ENCODE assay signal across 8 cellular contexts in genomic region chr7:35729061-35729783, GRCh38. TPM values are rescaled to one million over a fixed set of nuclear protein-coding genes. Genes with fewer than 3 reads are reported as not detected.
DNase-seq lines count a peak whose midpoint lies in the region; ATAC-seq, FAIRE-seq and TF ChIP-seq lines count a peak whose summit lies in the region.

No MANE protein-coding gene starts in this region.

- FAIRE-seq in HepG2 (lab: Jason Lieb, UNC), result no peak

- WGBS in right lobe of liver (ENCODE audit: insufficient coverage, low coverage, low lambda C conversion rate, missing lambda C conversion rate), result 40% methylated on average over 2 of the region's 3 CpGs
- 70% methylated on average over 3 of the region's 3 CpGs for WGBS in HepG2 (ENCODE audit: low lambda C conversion rate)

- no peak overlapping the region for H2AFZ ChIP-seq in HepG2 (ENCODE audit: low read length)

- TF ChIP-seq EP300 in HepG2 (IDR thresholded peaks at IDR 0.05; ENCODE audit: low read depth in 2 of 2, low read length in 2 of 2), result no peak
- TF ChIP-seq EP300 in HepG2 (CRISPR knock-in tag; IDR thresholded peaks at IDR 0.05; ENCODE audit: borderline replicate concordance), result no peak

- DNase-seq in right lobe of liver (no peak), HepG2 (ENCODE audit: low spot score) (no peak), T-helper 9 cell (peak; percentile 15), NCI-H82 treated with DMSO at 0.1 percent for 48 hours (lab: John Stamatoyannopoulos, UW; ENCODE audit: unreplicated experiment) (no peak), dermis blood vessel endothelial cell (no peak), OCI-M2 (lab: John Stamatoyannopoulos, UW; ENCODE audit: unreplicated experiment) (no peak)

- no peaks in the 10 kb centered on the region for H3K79me2 ChIP-seq in HepG2 (ENCODE audit: insufficient read depth, low read length)

- H3K4me2 ChIP-seq in HepG2 (ENCODE audit: low read depth, low read length), result no peak overlapping the region

- TF ChIP-seq CTCF in right lobe of liver (IDR thresholded peaks at IDR 0.05) (no peak), HepG2 (CRISPR knock-in tag; IDR thresholded peaks at IDR 0.05) (no peak)

- H3K9me3 ChIP-seq in right lobe of liver (no peaks in the 10 kb centered on the region), HepG2 (ENCODE audit: low read length) (no peaks in the 10 kb centered on the region)

- intact Hi-C loops in right lobe of liver (cut with DNase I), result no loop called here
- intact Hi-C loops in HepG2 (cut with micrococcal nuclease; ENCODE audit: unreplicated experiment), result no loop called here

- H3K27me3 ChIP-seq in right lobe of liver (no peaks in the 10 kb centered on the region), HepG2 (ENCODE audit: control insufficient read depth in 1 of 2, insufficient read depth in 2 of 2, low read length in 2 of 2) (peaks cover 0 to 2% of the 10 kb centered on the region in 2 experiments; a peak in 1 of 5 replicates), layer of hippocampus (ENCODE audit: control insufficient read depth, insufficient read depth, low read length) (no peaks in the 10 kb centered on the region)

- CTCF ChIA-PET in HepG2 (lab: Yijun Ruan, JAX; ENCODE audit: low intra/inter-chr PET ratio, low total read pairs), result no interaction called here

- H3K4me3 ChIP-seq in right lobe of liver (no peak overlapping the region), HepG2 (replicated peaks in 1 of 3; ENCODE audit: insufficient read depth in 1 of 3, low read depth in 2 of 3, low read length in 3 of 3) (no peak overlapping the region)

- POLR2A ChIA-PET in HepG2 (lab: Yijun Ruan, JAX), result no interaction called here

- TF ChIP-seq POLR2A in right lobe of liver (IDR thresholded peaks at IDR 0.05), result no peak
- TF ChIP-seq POLR2A in HepG2 (IDR thresholded peaks at IDR 0.05; ENCODE audit: insufficient read depth in 1 of 2, low read depth in 2 of 2, low read length in 2 of 2), result no peak

- no TSS peak for BruUV-seq in HepG2 (replicated peaks; lab: Mats Ljungman, UMichigan)

- H3K36me3 ChIP-seq in right lobe of liver (no peaks in the 10 kb centered on the region), HepG2 (replicated peaks in 1 of 2; ENCODE audit: control insufficient read depth in 1 of 2, insufficient read depth in 2 of 2, low read length in 2 of 2) (no peaks in the 10 kb centered on the region)

- in situ Hi-C loops in HepG2 (cut with HindIII; ENCODE audit: extremely low pct_ligation_motif_present, low pct_unique_long_range_greater_than_20kb), result no loop called here

- peak; percentile 22 to 44 (median 34) for ATAC-seq in right lobe of liver
- ATAC-seq in HepG2, result no peak
- peak; percentile 47 for ATAC-seq in HG03039 (IDR thresholded peaks at IDR 0.05; ENCODE audit: unreplicated experiment)

- H3K27ac ChIP-seq in right lobe of liver, result peak overlapping the region in 2 of 3 donors; percentile 14 to 51
- no peak overlapping the region for H3K27ac ChIP-seq in HepG2 (ENCODE audit: extremely low read length, insufficient read depth, low read length)
- peak overlapping the region; percentile 42 for H3K27ac ChIP-seq in layer of hippocampus (ENCODE audit: low read depth, low read length)

- H3K9ac ChIP-seq in HepG2 (ENCODE audit: insufficient read depth, low read depth, low read length), result no peak overlapping the region

- no peaks in the 10 kb centered on the region for H4K20me1 ChIP-seq in HepG2 (ENCODE audit: insufficient read depth, low read length)

- no peak for TF ChIP-seq RAD21 in HepG2 (CRISPR knock-in tag; IDR thresholded peaks at IDR 0.05)

- H3K4me1 ChIP-seq in right lobe of liver (no peaks in the 10 kb centered on the region), HepG2 (ENCODE audit: insufficient read depth, low read length) (peaks cover 69% of the 10 kb centered on the region)

TF ChIP-seq in HepG2, 621 proteins besides CTCF, POLR2A, EP300 and RAD21 (continues in another document):
- no peak for TF ChIP-seq NR2F1 (CRISPR knock-in tag; IDR thresholded peaks at IDR 0.05)
- no peak for TF ChIP-seq MTF1 (CRISPR knock-in tag; IDR thresholded peaks at IDR 0.05)
- no peak for TF ChIP-seq SOX13 (IDR thresholded peaks at IDR 0.05)
- TF ChIP-seq SOX13 (CRISPR knock-in tag; conservative IDR thresholded peaks at IDR 0.05 in 1 of 2, IDR thresholded peaks at IDR 0.05 in 1 of 2), result no peak
- TF ChIP-seq ZSCAN22 (CRISPR knock-in tag; IDR thresholded peaks at IDR 0.05), result no peak
- TF ChIP-seq HMGXB4 (CRISPR knock-in tag; IDR thresholded peaks at IDR 0.05; ENCODE audit: borderline replicate concordance in 1 of 2, low read depth in 1 of 2), result no peak
- TF ChIP-seq FOXP4 (CRISPR knock-in tag; IDR thresholded peaks at IDR 0.05), result no peak
- TF ChIP-seq ZNF232 (CRISPR knock-in tag; IDR thresholded peaks at IDR 0.05; ENCODE audit: borderline replicate concordance), result no peak
- no peak for TF ChIP-seq SRF (IDR thresholded peaks at IDR 0.05; ENCODE audit: low read depth, low read length)
- no peak for TF ChIP-seq MEF2D (CRISPR knock-in tag; IDR thresholded peaks at IDR 0.05)
- TF ChIP-seq ZNF552 (CRISPR knock-in tag; IDR thresholded peaks at IDR 0.05; ENCODE audit: borderline replicate concordance), result no peak
- TF ChIP-seq MEIS2 (CRISPR knock-in tag; IDR thresholded peaks at IDR 0.05), result no peak
- TF ChIP-seq ZNF138 (CRISPR knock-in tag; IDR thresholded peaks at IDR 0.05; ENCODE audit: low read depth), result no peak
- no peak for TF ChIP-seq ZNF704 (CRISPR knock-in tag; IDR thresholded peaks at IDR 0.05; ENCODE audit: borderline replicate concordance)
- no peak for TF ChIP-seq KDM1A (CRISPR knock-in tag; IDR thresholded peaks at IDR 0.05)
- no peak for TF ChIP-seq ZNF616 (CRISPR knock-in tag; IDR thresholded peaks at IDR 0.05; ENCODE audit: low read depth)

RNA-seq across cellular contexts. Expression of gene HERPUD2, which starts 34.3 kb away (rescaled TPM):
- total RNA-seq in right lobe of liver, result 10 to 100 TPM; 15.4 to 26.7 (median 20.6) TPM
- total RNA-seq in HepG2 (2016; rRNA removed; fragmentation: Illumina TruSeq; extraction: Trizol), result 10.4 and 10.7 TPM in 2 replicates
- total RNA-seq in HepG2 (2016; cell fraction: cytosol; rRNA removed; fragmentation: Illumina TruSeq; extraction: Trizol; ENCODE audit: low read depth), result 4.8 and 6.9 TPM in 2 replicates
- 8.1 and 9.2 TPM in 2 replicates for total RNA-seq in HepG2 (2016; cell fraction: insoluble cytoplasmic fraction; rRNA removed; fragmentation: Illumina TruSeq; extraction: Trizol)
- 8.7 and 11.4 TPM in 2 replicates for total RNA-seq in HepG2 (2016; cell fraction: membrane; rRNA removed; fragmentation: Illumina TruSeq; extraction: Trizol)
- total RNA-seq in HepG2 (2016; cell fraction: nucleus; rRNA removed; fragmentation: Illumina TruSeq; extraction: Trizol), result 7.9 and 9.8 TPM in 2 replicates
- 38.6 and 41.5 TPM in 2 replicates for polyA plus RNA-seq in HepG2 (2011; rRNA removed)
- polyA plus RNA-seq in HepG2 (2011; cell fraction: cytosol; rRNA removed), result 25.1 and 28.9 TPM in 2 replicates
- polyA plus RNA-seq in HepG2 (2011; cell fraction: nucleus; rRNA removed), result 15.1 and 15.2 TPM in 2 replicates
- 14.4 and 14.8 TPM in 2 replicates for polyA plus RNA-seq in HepG2 (2012)
- 1.7 and 2.5 TPM in 2 replicates for polyA plus RNA-seq in HepG2 (2016; cell fraction: cytosol; fragmentation: Illumina TruSeq; extraction: Trizol; ENCODE audit: low read depth)
- 11.0 and 11.1 TPM in 2 replicates for polyA plus RNA-seq in HepG2 (2016; cell fraction: insoluble cytoplasmic fraction; fragmentation: Illumina TruSeq; extraction: Trizol; ENCODE audit: low read depth)
- polyA plus RNA-seq in HepG2 (2016; cell fraction: membrane; fragmentation: Illumina TruSeq; extraction: Trizol; ENCODE audit: low read depth), result 5.4 and 5.8 TPM in 2 replicates
- 9.9 and 12.3 TPM in 2 replicates for polyA plus RNA-seq in HepG2 (2016; cell fraction: nucleus; fragmentation: Illumina TruSeq; extraction: Trizol; ENCODE audit: insufficient read depth, low read depth)
- polyA minus RNA-seq in HepG2 (2011; rRNA and poly(A)+ RNA removed; ENCODE audit: low replicate concordance), result 67.6 and 68.6 TPM in 2 replicates
- 21.0 and 26.4 TPM in 2 replicates for polyA minus RNA-seq in HepG2 (2011; cell fraction: cytosol; rRNA and poly(A)+ RNA removed)
- polyA minus RNA-seq in HepG2 (2011; cell fraction: nucleus; rRNA and poly(A)+ RNA removed), result 38.2 and 43.6 TPM in 2 replicates
- 21.8 and 30.4 TPM in 2 replicates for total RNA-seq in dermis blood vessel endothelial cell
